ENCODE assay signal across 25 cellular contexts in genomic region chr11:80779907-80780615, GRCh38.
A peak's percentile ranks its signal among the peaks of the same experiment; 100 is the strongest.
DNase-seq lines count a peak whose midpoint lies in the region; ATAC-seq, FAIRE-seq and TF ChIP-seq lines count a peak whose summit lies in the region.
"Had no signal": no experiment of that assay in that cellular context is flagged by ENCODE, and none has a peak within 500 bp of the region (broad histone marks: within the 10 kb centered on the region; RNA-seq: fewer than 3 reads in every experiment).

No MANE protein-coding gene starts in this region.

- no peak for TF ChIP-seq POLR2A in prostate gland (IDR thresholded peaks at IDR 0.05)

- H3K4me3 Mint-ChIP-seq in GM23338: no peak overlapping the region
- H3K4me3 Mint-ChIP-seq: activated CD8-positive, alpha-beta T cell treated with anti-CD3 and anti-CD28 coated beads for 36 hours; activated naive CD4-positive, alpha-beta T cell treated with anti-CD3 and anti-CD28 coated beads, Interleukin-2, amount 10 ng/mL, durations not matched to agents 7 days and 5 days; B cell; central memory CD8-positive, alpha-beta T cell; naive thymus-derived CD4-positive, alpha-beta T cell; stimulated activated naive B cell treated with anti-CD40 and anti-IgM and Interleukin-4, amounts not matched to agents 10 μg/mL and 1 μg/mL and 100 μg/mL, for 72 hours had no signal

- TF ChIP-seq CTCF in GM23338 (conservative IDR thresholded peaks at IDR 0.05; ENCODE audit: low read depth in 2 of 2): no peak
- TF ChIP-seq CTCF in VCaP (conservative IDR thresholded peaks at IDR 0.05): no peak
- TF ChIP-seq CTCF in prostate gland (IDR thresholded peaks at IDR 0.05): no peak

- H2AFZ ChIP-seq in GM23338: peak overlapping the region; percentile 49; the same call in 1 of the 2 replicates

- no peak overlapping the region for H3K27ac ChIP-seq in GM23338 (ENCODE audit: low read depth)
- H3K27ac ChIP-seq in VCaP: peak overlapping the region; percentile 34
- peak overlapping the region in 1 of 2 donors; percentile 13 for H3K27ac ChIP-seq in prostate gland
- H3K27ac ChIP-seq: adrenal gland, left ventricle myocardium inferior had no signal

- H3K4me1 Mint-ChIP-seq in GM23338: peaks cover 44% of the 10 kb centered on the region
- H3K4me1 Mint-ChIP-seq: activated naive CD4-positive, alpha-beta T cell treated with anti-CD3 and anti-CD28 coated beads, Interleukin-2, amount 10 ng/mL, durations not matched to agents 7 days and 5 days; B cell; central memory CD8-positive, alpha-beta T cell; naive thymus-derived CD4-positive, alpha-beta T cell; stimulated activated naive B cell treated with anti-CD40 and anti-IgM and Interleukin-4, amounts not matched to agents 10 μg/mL and 1 μg/mL and 100 μg/mL, for 72 hours had no signal

- H3K9me2 ChIP-seq in GM23338 (ENCODE audit: insufficient read depth): peaks cover 5% of the 10 kb centered on the region

- no peaks in the 10 kb centered on the region for H3K9me3 ChIP-seq in prostate gland
- H3K9me3 ChIP-seq: adrenal gland, HAP-1, left ventricle myocardium inferior, MG63 had no signal

- no peaks in the 10 kb centered on the region for H3K27me3 ChIP-seq in GM23338 (ENCODE audit: insufficient read depth)
- H3K27me3 ChIP-seq in prostate gland (replicated peaks; ENCODE audit: insufficient read depth): no peaks in the 10 kb centered on the region
- H3K27me3 ChIP-seq: adrenal gland, MG63 had no signal

- H3K4me1 ChIP-seq in GM23338 (ENCODE audit: insufficient read depth) (peaks cover 32% of the 10 kb centered on the region), prostate gland (replicated peaks) (peaks cover 4% of the 10 kb centered on the region)
- H3K4me1 ChIP-seq: adrenal gland, HAP-1, left ventricle myocardium inferior had no signal

- 33% methylated on average over 5 of the region's 5 CpGs for WGBS in prostate gland

- H3K36me3 ChIP-seq in GM23338 (ENCODE audit: insufficient read depth): no peaks in the 10 kb centered on the region
- H3K36me3 ChIP-seq in prostate gland: no peaks in the 10 kb centered on the region
- H3K36me3 ChIP-seq: adrenal gland, HAP-1, left ventricle myocardium inferior, MG63 had no signal

- H3K27me3 Mint-ChIP-seq in GM23338 (ENCODE audit: insufficient read depth, low read depth, poor library complexity): no peaks in the 10 kb centered on the region
- H3K27me3 Mint-ChIP-seq: activated CD8-positive, alpha-beta T cell treated with anti-CD3 and anti-CD28 coated beads for 36 hours; activated naive CD4-positive, alpha-beta T cell treated with anti-CD3 and anti-CD28 coated beads, Interleukin-2, amount 10 ng/mL, durations not matched to agents 7 days and 5 days; B cell; central memory CD8-positive, alpha-beta T cell; naive thymus-derived CD4-positive, alpha-beta T cell; stimulated activated naive B cell treated with anti-CD40 and anti-IgM and Interleukin-4, amounts not matched to agents 10 μg/mL and 1 μg/mL and 100 μg/mL, for 72 hours had no signal

- no peaks in the 10 kb centered on the region for H3K36me3 Mint-ChIP-seq in GM23338 (ENCODE audit: low read depth)
- H3K36me3 Mint-ChIP-seq: activated naive CD4-positive, alpha-beta T cell treated with anti-CD3 and anti-CD28 coated beads, Interleukin-2, amount 10 ng/mL, durations not matched to agents 7 days and 5 days; stimulated activated naive B cell treated with anti-CD40 and anti-IgM and Interleukin-4, amounts not matched to agents 10 μg/mL and 1 μg/mL and 100 μg/mL, for 72 hours had no signal

- DNase-seq in GM23338 (ENCODE audit: low spot score) (no peak), iPS-NIHi7 (ENCODE audit: extremely low spot score) (peak; percentile 7), prostate gland (ENCODE audit: low spot score) (peak; percentile 7), NAMALWA (ENCODE audit: low spot score) (no peak), RCC 7860 (ENCODE audit: low spot score) (no peak)
- no peak for DNase-seq in activated CD8-positive, alpha-beta memory T cell treated with anti-CD3 and anti-CD28 coated beads for 24 hours
- DNase-seq: ACHN; activated CD4-positive, alpha-beta T cell treated with anti-CD3 and anti-CD28 coated beads for 1 hour; activated CD8-positive, alpha-beta T cell treated with anti-CD3 and anti-CD28 coated beads for 36 hours; activated naive CD4-positive, alpha-beta T cell treated with anti-CD3 and anti-CD28 coated beads, Interleukin-2, amount 10 ng/mL, durations not matched to agents 7 days and 5 days; adrenal gland; EL; KG1; left ventricle myocardium inferior; MG63; naive thymus-derived CD4-positive, alpha-beta T cell; NCI-H1930; retina; Right ventricle myocardium superior; stimulated activated naive B cell treated with anti-CD40 and anti-IgM and Interleukin-4, amounts not matched to agents 10 μg/mL and 1 μg/mL and 100 μg/mL, for 72 hours had no signal

- no peaks in the 10 kb centered on the region for H3K79me2 ChIP-seq in GM23338 (replicated peaks; ENCODE audit: insufficient read depth)

- H3K27ac Mint-ChIP-seq in GM23338: no peak overlapping the region
- H3K27ac Mint-ChIP-seq: activated CD8-positive, alpha-beta T cell treated with anti-CD3 and anti-CD28 coated beads for 36 hours; activated naive CD4-positive, alpha-beta T cell treated with anti-CD3 and anti-CD28 coated beads, Interleukin-2, amount 10 ng/mL, durations not matched to agents 7 days and 5 days; B cell; naive thymus-derived CD4-positive, alpha-beta T cell; stimulated activated naive B cell treated with anti-CD40 and anti-IgM and Interleukin-4, amounts not matched to agents 10 μg/mL and 1 μg/mL and 100 μg/mL, for 72 hours had no signal

- H4K20me1 ChIP-seq in GM23338 (replicated peaks; ENCODE audit: insufficient read depth): no peaks in the 10 kb centered on the region

- no peaks in the 10 kb centered on the region for H3F3A ChIP-seq in GM23338 (replicated peaks; ENCODE audit: low read depth)

- intact Hi-C loops in prostate gland (cut with DNase I): no loop called here

- no peak overlapping the region for H3K4me2 ChIP-seq in GM23338

- H3K4me3 ChIP-seq in GM23338 (no peak overlapping the region), prostate gland (no peak overlapping the region)
- H3K4me3 ChIP-seq: adrenal gland, HAP-1, left ventricle myocardium inferior, MG63 had no signal

- peaks cover 3% of the 10 kb centered on the region; the same call in 2 of the 3 replicates for H3K9me3 Mint-ChIP-seq in GM23338

- FAIRE-seq in RCC 7860 (lab: Jason Lieb, UNC): no peak
- FAIRE-seq: endothelial cell of umbilical vein had no signal

- ATAC-seq in GM23338: no peak
- ATAC-seq: activated CD8-positive, alpha-beta T cell treated with anti-CD3 and anti-CD28 coated beads for 36 hours; naive thymus-derived CD4-positive, alpha-beta T cell; stimulated activated naive B cell treated with anti-CD40 and anti-IgM and Interleukin-4, amounts not matched to agents 10 μg/mL and 1 μg/mL and 100 μg/mL, for 72 hours had no signal

TF ChIP-seq in GM23338, 12 proteins besides CTCF, POLR2A, EP300 and RAD21 (continues in another document):
- no peak for TF ChIP-seq JUNB (IDR thresholded peaks at IDR 0.05; ENCODE audit: unreplicated experiment)

Comparison
In these comparisons a context has a peak if more than half of its experiments do, and no peak if none do; other contexts are left out.
1. DNase-seq: peak in iPS-NIHi7 (single experiment) and prostate gland (single experiment); none in GM23338 (single experiment), NAMALWA (single experiment), activated CD8-positive, alpha-beta memory T cell treated with anti-CD3 and anti-CD28 coated beads for 24 hours (single experiment) and RCC 7860 (single experiment).